6 cellular contexts compared by ENCODE assay signal in the genomic region with DNA sequence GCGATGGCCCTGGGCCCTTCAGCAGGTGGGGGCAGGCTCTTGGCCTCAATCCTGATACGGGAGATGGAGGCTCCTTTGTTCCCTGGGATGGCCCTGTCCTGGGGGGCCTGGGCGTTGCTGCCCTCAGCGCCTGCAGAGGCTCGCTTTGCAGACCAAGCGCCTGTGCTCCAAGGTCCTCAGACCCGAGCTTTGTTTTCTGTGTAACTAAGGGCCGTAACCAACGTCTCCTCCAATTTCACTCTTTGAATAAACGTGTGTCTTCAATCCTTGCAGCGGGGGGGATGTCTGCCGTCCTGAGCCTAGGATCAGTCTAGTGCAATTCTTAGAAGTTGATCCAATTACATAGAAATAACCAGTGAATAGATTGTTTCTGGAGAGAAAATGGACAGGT. TPM values are rescaled to one million over a fixed set of nuclear protein-coding genes. Genes with fewer than 3 reads are reported as not detected.
DNase-seq lines count a peak whose midpoint lies in the region; ATAC-seq, FAIRE-seq and TF ChIP-seq lines count a peak whose summit lies in the region.

No MANE protein-coding gene starts in this region.

- no peak overlapping the region for H3K4me3 ChIP-seq in RWPE2 (ENCODE audit: severe bottlenecking)
- H3K4me3 ChIP-seq in kidney (ENCODE audit: low read length in 2 of 2) = no peak overlapping the region
- no peak overlapping the region for H3K4me3 ChIP-seq in SJCRH30

- ATAC-seq in RWPE2 (ENCODE audit: low read depth) (no peak), GM21786 (IDR thresholded peaks at IDR 0.05; ENCODE audit: unreplicated experiment) (no peak)

- TF ChIP-seq CTCF in C4-2B (conservative IDR thresholded peaks at IDR 0.05) = no peak
- no peak for TF ChIP-seq CTCF in RWPE2 (IDR thresholded peaks at IDR 0.05; ENCODE audit: poor library complexity, severe bottlenecking)
- no peak for TF ChIP-seq CTCF in kidney (IDR thresholded peaks at IDR 0.05; ENCODE audit: borderline replicate concordance, extremely low read depth, insufficient read depth)

- H3K36me3 ChIP-seq in RWPE2 (ENCODE audit: low read depth) = peaks cover 92% of the 10 kb centered on the region
- H3K36me3 ChIP-seq in kidney (ENCODE audit: control insufficient read depth in 1 of 2, insufficient read depth in 2 of 2, low read length in 2 of 2) = peaks cover 20 to 34% of the 10 kb centered on the region in 2 donors
- H3K36me3 ChIP-seq in SJCRH30 = peaks cover 85% of the 10 kb centered on the region

- H3K27me3 ChIP-seq in RWPE2 (ENCODE audit: insufficient read depth, poor library complexity, severe bottlenecking) = no peaks in the 10 kb centered on the region
- H3K27me3 ChIP-seq in SJCRH30 = no peaks in the 10 kb centered on the region

- H3K4me1 ChIP-seq in RWPE2 (ENCODE audit: insufficient read depth, poor library complexity, severe bottlenecking) (peaks cover 9% of the 10 kb centered on the region), kidney (ENCODE audit: control insufficient read depth in 1 of 2, insufficient read depth in 1 of 2, low read depth in 1 of 2, low read length in 2 of 2) (peaks cover 25 to 44% of the 10 kb centered on the region in 2 donors), SJCRH30 (peaks cover 3% of the 10 kb centered on the region; the same call in 1 of the 2 replicates)

- DNase-seq in RWPE2 (ENCODE audit: low spot score) = no peak
- peak; percentile 69 for DNase-seq in kidney
- DNase-seq in D341Med (ENCODE audit: low spot score) = no peak
- no peak for DNase-seq in SJCRH30

- no peak for FAIRE-seq in kidney (lab: Jason Lieb, UNC)

- intact Hi-C loops in kidney (cut with DNase I) = no loop called here

- H3K9me3 ChIP-seq in RWPE2 (ENCODE audit: severe bottlenecking) (no peaks in the 10 kb centered on the region), kidney (ENCODE audit: control insufficient read depth in 1 of 2, low read length in 2 of 2) (no peaks in the 10 kb centered on the region), SJCRH30 (replicated peaks) (no peaks in the 10 kb centered on the region)

- peak overlapping the region in 1 of 2 donors; percentile 3 for H3K9ac ChIP-seq in kidney (ENCODE audit: low read length in 2 of 2)

- H3K27ac ChIP-seq in C4-2B (peak overlapping the region; percentile 94; the same call in 1 of the 2 replicates), RWPE2 (ENCODE audit: poor library complexity, severe bottlenecking) (peak overlapping the region; percentile 89), kidney (ENCODE audit: low read depth in 2 of 2, low read length in 2 of 2) (no peak overlapping the region), SJCRH30 (no peak overlapping the region)

RNA-seq across cellular contexts. Expression of gene PTBP1, which starts 5.2 kb away (rescaled TPM):
- 339 TPM for total RNA-seq in kidney
- 102 TPM for polyA plus RNA-seq in kidney (ENCODE audit: insufficient read depth, low read depth, low replicate concordance)
- 232 TPM in 2 replicates for total RNA-seq in SJCRH30 (2014; rRNA removed; shearing (Covaris generic))

RNA-seq across cellular contexts. Expression of gene PLPPR3, which starts 19.3 kb away (rescaled TPM):
- not detected for total RNA-seq in kidney
- not detected for polyA plus RNA-seq in kidney (ENCODE audit: insufficient read depth, low read depth, low replicate concordance)
- not detected in 2 replicates for total RNA-seq in SJCRH30 (2014; rRNA removed; shearing (Covaris generic))

RNA-seq across cellular contexts. Expression of gene AZU1, which starts 25.1 kb away (rescaled TPM):
- 0.50 TPM for total RNA-seq in kidney
- polyA plus RNA-seq in kidney (ENCODE audit: insufficient read depth, low read depth, low replicate concordance) = not detected
- not detected in 2 replicates for total RNA-seq in SJCRH30 (2014; rRNA removed; shearing (Covaris generic))

RNA-seq across cellular contexts. Expression of gene PRTN3, which starts 38.3 kb away (rescaled TPM):
- total RNA-seq in kidney = not detected
- not detected for polyA plus RNA-seq in kidney (ENCODE audit: insufficient read depth, low read depth, low replicate concordance)
- not detected in 2 replicates for total RNA-seq in SJCRH30 (2014; rRNA removed; shearing (Covaris generic))

RNA-seq across cellular contexts. Expression of gene ELANE, which starts 49.6 kb away (rescaled TPM):
- total RNA-seq in kidney = 0.85 TPM
- not detected for polyA plus RNA-seq in kidney (ENCODE audit: insufficient read depth, low read depth, low replicate concordance)
- not detected in 2 replicates for total RNA-seq in SJCRH30 (2014; rRNA removed; shearing (Covaris generic))

Comparison
In these comparisons a context has a peak if more than half of its experiments do, and no peak if none do; other contexts are left out.
1. H3K27ac ChIP-seq: peak in C4-2B (single experiment) and RWPE2 (single experiment); none in kidney (0 of 2) and SJCRH30 (single experiment).